17 cellular contexts compared by ENCODE assay signal in genomic region chr1:79041666-79042065, GRCh38. TPM values are rescaled to one million over a fixed set of nuclear protein-coding genes. Genes with fewer than 3 reads are reported as not detected.
"Had no signal": no experiment of that assay in that cellular context is flagged by ENCODE, and none has a peak within 500 bp of the region (broad histone marks: within the 10 kb centered on the region; RNA-seq: fewer than 3 reads in every experiment).

No MANE protein-coding gene starts in this region.

- DNase-seq: activated CD4-positive, CD25-positive, alpha-beta regulatory T cell treated with anti-CD3 and anti-CD28 coated beads, Interleukin-2, amount 50 U/mL, for 72 hours; activated naive CD4-positive, alpha-beta T cell; activated naive CD8-positive, alpha-beta T cell treated with anti-CD3 and anti-CD28 coated beads, Interleukin-2, amount 10 ng/mL, durations not matched to agents 7 days and 5 days; anterior cingulate cortex; cerebellar nuclear complex; effector memory CD8-positive, alpha-beta T cell; kidney; left lung; mucosa of descending colon; naive thymus-derived CD4-positive, alpha-beta T cell; ovary; right lobe of liver; uterus had no signal

- H3K4me2 ChIP-seq: hepatocyte had no signal

- H3K36me3 ChIP-seq: left lung, ovary, right lobe of liver, uterus had no signal

- H3K4me3 ChIP-seq: hepatocyte, left lung, mucosa of descending colon, ovary, right lobe of liver, uterus had no signal

- H2AFZ ChIP-seq: hepatocyte had no signal

- ATAC-seq: effector memory CD8-positive, alpha-beta T cell; left lung; mucosa of descending colon; naive thymus-derived CD4-positive, alpha-beta T cell; right lobe of liver had no signal

- H3K27ac ChIP-seq: epithelial cell of prostate, hepatocyte, left lung, ovary, right lobe of liver had no signal

- H3K79me2 ChIP-seq: hepatocyte had no signal

- H3K27me3 ChIP-seq: hepatocyte, left lung, ovary, right lobe of liver, uterus had no signal

- H3K4me1 ChIP-seq: left lung, right lobe of liver, uterus had no signal

- H3K9me3 ChIP-seq: ovary, right lobe of liver, uterus had no signal

RNA-seq across cellular contexts. Expression of gene ADGRL4, which starts 35.1 kb away (rescaled TPM):
- total RNA-seq: activated CD8-positive, alpha-beta memory T cell treated with anti-CD3 and anti-CD28 coated beads for 36 hours; activated naive CD8-positive, alpha-beta T cell treated with anti-CD3 and anti-CD28 coated beads, Interleukin-2, amount 10 ng/mL, durations not matched to agents 7 days and 5 days; mammary epithelial cell; naive thymus-derived CD4-positive, alpha-beta T cell had no signal
- polyA plus RNA-seq: mammary epithelial cell; naive thymus-derived CD4-positive, alpha-beta T cell had no signal
